1 cellular context compared by ENCODE assay signal in genomic region chr6:30885481-30885998, GRCh38.
TF ChIP-seq lines count a peak whose summit lies in the region.

No MANE protein-coding gene starts in this region.

TF ChIP-seq in K562, 482 proteins besides CTCF, POLR2A, EP300 and RAD21 (continues in another document):
- TF ChIP-seq ZC3H4 (CRISPR knock-in tag; IDR thresholded peaks at IDR 0.05; ENCODE audit: borderline replicate concordance) (0 out of 2 replicates have a peak, but pooled peaks have one; percentile 4), E2F6 (IDR thresholded peaks at IDR 0.05; ENCODE audit: borderline replicate concordance in 1 of 2, extremely low read depth in 1 of 2, insufficient read depth in 1 of 2, insufficient read length in 1 of 2, low read depth in 1 of 2, low read length in 1 of 2, poor library complexity in 1 of 2, severe bottlenecking in 1 of 2) (peak in 1 of 2 experiments; percentile 9), KAT7 (CRISPR knock-in tag; IDR thresholded peaks at IDR 0.05; ENCODE audit: borderline replicate concordance) (peak; percentile 71; the same call in 1 of the 2 replicates), HDAC1 (IDR thresholded peaks at IDR 0.05) (peak in 1 of 2 experiments; percentile 43; a peak in 2 of 4 replicates), ZNF609 (CRISPR knock-in tag; IDR thresholded peaks at IDR 0.05; ENCODE audit: borderline replicate concordance) (peak; percentile 60; the same call in 1 of the 2 replicates), MLLT1 (IDR thresholded peaks at IDR 0.05) (peak; percentile 59 to 66; a peak in 2 of 4 replicates), ARID2 (IDR thresholded peaks at IDR 0.05) (peak; percentile 35; the same call in 1 of the 2 replicates), RCOR1 (IDR thresholded peaks at IDR 0.05; ENCODE audit: borderline replicate concordance in 1 of 2, low read depth in 2 of 2, low read length in 2 of 2) (no peak), GTF3C2 (IDR thresholded peaks at IDR 0.05; ENCODE audit: borderline replicate concordance, extremely low read depth, insufficient read length) (no peak), SAP30 (IDR thresholded peaks at IDR 0.05; ENCODE audit: borderline replicate concordance, insufficient read depth, low read depth, low read length, poor library complexity, severe bottlenecking) (peak; percentile 24), FOXP4 (CRISPR knock-in tag; IDR thresholded peaks at IDR 0.05; ENCODE audit: borderline replicate concordance) (no peak), CC2D1A (IDR thresholded peaks at IDR 0.05) (no peak), SLC30A9 (CRISPR knock-in tag; IDR thresholded peaks at IDR 0.05) (0 out of 2 replicates have a peak, but pooled peaks have one; percentile 30), NCOA4 (IDR thresholded peaks at IDR 0.05; ENCODE audit: partially characterized antibody) (peak; percentile 23), ZNF124 (CRISPR knock-in tag; IDR thresholded peaks at IDR 0.05) (no peak), FOXK2 (conservative IDR thresholded peaks at IDR 0.05 in 1 of 2, IDR thresholded peaks at IDR 0.05 in 1 of 2; ENCODE audit: low read depth in 2 of 2) (peak; percentile 35 to 47; a peak in 1 of 4 replicates), JUN (IDR thresholded peaks at IDR 0.05; ENCODE audit: borderline replicate concordance, low read depth, low read length) (no peak), JUN (CRISPR knock-in tag; IDR thresholded peaks at IDR 0.05; ENCODE audit: borderline replicate concordance) (0 out of 2 replicates have a peak, but pooled peaks have one; percentile 63), THRB (CRISPR knock-in tag; conservative IDR thresholded peaks at IDR 0.05) (0 out of 2 replicates have a peak, but pooled peaks have one; percentile 9), ETS1 (conservative IDR thresholded peaks at IDR 0.05; ENCODE audit: control insufficient read depth, low read depth, low read length) (peak; percentile 24; the same call in 1 of the 2 replicates), GABPB1 (CRISPR knock-in tag; IDR thresholded peaks at IDR 0.05) (0 out of 2 replicates have a peak, but pooled peaks have one; percentile 11), FOXA3 (CRISPR knock-in tag; conservative IDR thresholded peaks at IDR 0.05 in 1 of 2, IDR thresholded peaks at IDR 0.05 in 1 of 2) (peak in 1 of 2 experiments; percentile 27; a peak in 2 of 4 replicates), ELF4 (CRISPR knock-in tag; IDR thresholded peaks at IDR 0.05) (0 out of 2 replicates have a peak, but pooled peaks have one; percentile 59), ARID4B (CRISPR knock-in tag; IDR thresholded peaks at IDR 0.05) (peak; percentile 34; the same call in 1 of the 2 replicates), ZBED1 (IDR thresholded peaks at IDR 0.05) (no peak), KDM5B (IDR thresholded peaks at IDR 0.05; ENCODE audit: insufficient replicate concordance, low read depth, low read length) (peak; percentile 21), ASH1L (IDR thresholded peaks at IDR 0.05; ENCODE audit: borderline replicate concordance, low read depth, partially characterized antibody) (peak; percentile 16), GATA2 (CRISPR knock-in tag; IDR thresholded peaks at IDR 0.05) (no peak), MCM7 (IDR thresholded peaks at IDR 0.05) (0 out of 4 replicates have a peak, but pooled peaks of 1 of the 2 experiments have one; percentile 61), ZNF311 (CRISPR knock-in tag; IDR thresholded peaks at IDR 0.05) (no peak), SMARCA5 (IDR thresholded peaks at IDR 0.05) (peak; percentile 33; the same call in 1 of the 2 replicates), CBX1 (IDR thresholded peaks at IDR 0.05; ENCODE audit: low read depth) (no peak), ARHGAP35 (IDR thresholded peaks at IDR 0.05; ENCODE audit: partially characterized antibody) (peak; percentile 77), ZNF239 (CRISPR knock-in tag; IDR thresholded peaks at IDR 0.05) (no peak), ZNF143 (CRISPR knock-in tag; IDR thresholded peaks at IDR 0.05) (0 out of 2 replicates have a peak, but pooled peaks have one; percentile 39), SP1 (CRISPR knock-in tag; IDR thresholded peaks at IDR 0.05) (0 out of 2 replicates have a peak, but pooled peaks have one; percentile 16), CHD2 (IDR thresholded peaks at IDR 0.05; ENCODE audit: low read depth, low read length) (0 out of 2 replicates have a peak, but pooled peaks have one; percentile 13), ZFX (CRISPR knock-in tag; IDR thresholded peaks at IDR 0.05) (peak; percentile 18; the same call in 1 of the 2 replicates), IRF2 (CRISPR knock-in tag; IDR thresholded peaks at IDR 0.05) (no peak), EGR1 (conservative IDR thresholded peaks at IDR 0.05) (peak; percentile 70)
